In genomic region chr1:180571832-180572636, GRCh38 we compare ENCODE assay signal across 12 cellular contexts. TPM values are rescaled to one million over a fixed set of nuclear protein-coding genes. Genes with fewer than 3 reads are reported as not detected.
A peak's percentile ranks its signal among the peaks of the same experiment; 100 is the strongest.
DNase-seq lines count a peak whose midpoint lies in the region; ATAC-seq and TF ChIP-seq lines count a peak whose summit lies in the region.
"Had no signal": no experiment of that assay in that cellular context is flagged by ENCODE, and none has a peak within 500 bp of the region (broad histone marks: within the 10 kb centered on the region; RNA-seq: fewer than 3 reads in every experiment).

No MANE protein-coding gene starts in this region.

- CTCF ChIA-PET in activated CD4-positive, alpha-beta memory T cell treated with anti-CD3 and anti-CD28 coated beads for 36 hours (lab: Charles Lee): interaction anchor here (1.0 to 1.2 kb wide), 2 partner anchors 289 to 292 kb away, joined by 3 to 4 read pairs; no protein-coding TSS in a partner anchor
- CTCF ChIA-PET in activated CD4-positive, alpha-beta memory T cell treated with anti-CD3 and anti-CD28 coated beads, Interleukin-2, amount 10 ng/mL, durations not matched to agents 7 days and 5 days (lab: Charles Lee): no interaction called here

- H3K9me3 Mint-ChIP-seq in activated CD4-positive, alpha-beta memory T cell treated with anti-CD3 and anti-CD28 coated beads for 36 hours: no peaks in the 10 kb centered on the region
- H3K9me3 Mint-ChIP-seq in activated CD4-positive, alpha-beta memory T cell treated with anti-CD3 and anti-CD28 coated beads, Interleukin-2, amount 10 ng/mL, durations not matched to agents 7 days and 5 days: peaks cover 3% of the 10 kb centered on the region
- H3K9me3 Mint-ChIP-seq in T-helper 1 cell treated with Interleukin-12 subunit alpha and Interleukin-12 subunit beta and Interleukin-4 antibody, amounts not matched to agents 30 μg/mL and 1 μg/mL, for 36 hours: no peaks in the 10 kb centered on the region

- ATAC-seq in GM21526 (IDR thresholded peaks at IDR 0.05; ENCODE audit: low FRiP score, unreplicated experiment): no peak

- intact Hi-C loops in activated CD4-positive, alpha-beta memory T cell treated with anti-CD3 and anti-CD28 coated beads for 36 hours (cut with micrococcal nuclease): loop anchor here (1.0 to 5.0 kb wide), 6 partner anchors 13 to 689 kb away; partner anchors contain the start of genes ACBD6, TOR1AIP1 and XPR1

- H3K27me3 Mint-ChIP-seq in activated CD4-positive, alpha-beta memory T cell treated with anti-CD3 and anti-CD28 coated beads for 36 hours: peaks cover 20% of the 10 kb centered on the region
- H3K27me3 Mint-ChIP-seq in activated CD4-positive, alpha-beta memory T cell treated with anti-CD3 and anti-CD28 coated beads, Interleukin-2, amount 10 ng/mL, durations not matched to agents 7 days and 5 days: peaks cover 11% of the 10 kb centered on the region
- peaks cover 11% of the 10 kb centered on the region for H3K27me3 Mint-ChIP-seq in T-helper 1 cell treated with Interleukin-12 subunit alpha and Interleukin-12 subunit beta and Interleukin-4 antibody, amounts not matched to agents 30 μg/mL and 1 μg/mL, for 36 hours (ENCODE audit: low read depth)

- no peaks in the 10 kb centered on the region for H3K36me3 Mint-ChIP-seq in activated CD4-positive, alpha-beta memory T cell treated with anti-CD3 and anti-CD28 coated beads for 36 hours
- no peaks in the 10 kb centered on the region for H3K36me3 Mint-ChIP-seq in activated CD4-positive, alpha-beta memory T cell treated with anti-CD3 and anti-CD28 coated beads, Interleukin-2, amount 10 ng/mL, durations not matched to agents 7 days and 5 days (ENCODE audit: low read depth)
- no peaks in the 10 kb centered on the region for H3K36me3 Mint-ChIP-seq in T-helper 1 cell treated with Interleukin-12 subunit alpha and Interleukin-12 subunit beta and Interleukin-4 antibody, amounts not matched to agents 30 μg/mL and 1 μg/mL, for 36 hours (ENCODE audit: low read depth)

- peaks cover 22% of the 10 kb centered on the region for H3K4me1 Mint-ChIP-seq in activated CD4-positive, alpha-beta memory T cell treated with anti-CD3 and anti-CD28 coated beads for 36 hours (ENCODE audit: low read depth)
- peaks cover 22% of the 10 kb centered on the region for H3K4me1 Mint-ChIP-seq in activated CD4-positive, alpha-beta memory T cell treated with anti-CD3 and anti-CD28 coated beads, Interleukin-2, amount 10 ng/mL, durations not matched to agents 7 days and 5 days
- H3K4me1 Mint-ChIP-seq in T-helper 1 cell treated with Interleukin-12 subunit alpha and Interleukin-12 subunit beta and Interleukin-4 antibody, amounts not matched to agents 30 μg/mL and 1 μg/mL, for 36 hours (ENCODE audit: low read depth): peaks cover 13% of the 10 kb centered on the region

- peak overlapping the region; percentile 48 for H3K27ac Mint-ChIP-seq in activated CD4-positive, alpha-beta memory T cell treated with anti-CD3 and anti-CD28 coated beads for 36 hours
- no peak overlapping the region for H3K27ac Mint-ChIP-seq in activated CD4-positive, alpha-beta memory T cell treated with anti-CD3 and anti-CD28 coated beads, Interleukin-2, amount 10 ng/mL, durations not matched to agents 7 days and 5 days
- H3K27ac Mint-ChIP-seq in T-helper 1 cell treated with Interleukin-12 subunit alpha and Interleukin-12 subunit beta and Interleukin-4 antibody, amounts not matched to agents 30 μg/mL and 1 μg/mL, for 36 hours: peak overlapping the region; percentile 65

- DNase-seq in activated CD4-positive, alpha-beta memory T cell treated with anti-CD3 and anti-CD28 coated beads for 36 hours: peak; percentile 77
- no peak for DNase-seq in activated CD4-positive, alpha-beta memory T cell treated with anti-CD3 and anti-CD28 coated beads, Interleukin-2, amount 10 ng/mL, durations not matched to agents 7 days and 5 days
- DNase-seq in fibroblast of mammary gland (ENCODE audit: low read depth) (peak; percentile 26), glomerular visceral epithelial cell (ENCODE audit: extremely low spot score) (no peak), SIG-M5 (lab: John Stamatoyannopoulos, UW) (no peak)
- DNase-seq in stimulated activated CD8-positive, alpha-beta memory T cell treated with anti-CD3 and anti-CD28 coated beads, Interleukin-7, amount 100 ng/mL, for 48 hours (ENCODE audit: extremely low read depth in 1 of 2, low read depth in 1 of 2): peak; percentile 11 to 57
- DNase-seq: colonic mucosa, MM.1S, spleen had no signal

- H3K4me3 ChIP-seq in fibroblast of mammary gland (ENCODE audit: control insufficient read depth, low read depth, low read length): no peak overlapping the region
- H3K4me3 ChIP-seq: colonic mucosa, hepatocyte, spleen had no signal

- no peak for TF ChIP-seq CTCF in fibroblast of mammary gland (conservative IDR thresholded peaks at IDR 0.05; ENCODE audit: control insufficient read depth, insufficient read depth, low read depth, low read length)

- POLR2A ChIA-PET in activated CD4-positive, alpha-beta memory T cell treated with anti-CD3 and anti-CD28 coated beads for 36 hours (lab: Charles Lee): interaction anchor here (1.7 kb wide), 1 partner anchor 14 kb away, joined by 5 read pairs; no protein-coding TSS in a partner anchor
- POLR2A ChIA-PET in activated CD4-positive, alpha-beta memory T cell treated with anti-CD3 and anti-CD28 coated beads, Interleukin-2, amount 10 ng/mL, durations not matched to agents 7 days and 5 days (lab: Charles Lee): interaction anchor here (0.9 to 1.3 kb wide), 2 partner anchors 14 to 80 kb away, joined by 3 read pairs; no protein-coding TSS in a partner anchor

- H3K4me3 Mint-ChIP-seq in activated CD4-positive, alpha-beta memory T cell treated with anti-CD3 and anti-CD28 coated beads for 36 hours: peak overlapping the region; percentile 17
- no peak overlapping the region for H3K4me3 Mint-ChIP-seq in activated CD4-positive, alpha-beta memory T cell treated with anti-CD3 and anti-CD28 coated beads, Interleukin-2, amount 10 ng/mL, durations not matched to agents 7 days and 5 days
- no peak overlapping the region for H3K4me3 Mint-ChIP-seq in T-helper 1 cell treated with Interleukin-12 subunit alpha and Interleukin-12 subunit beta and Interleukin-4 antibody, amounts not matched to agents 30 μg/mL and 1 μg/mL, for 36 hours

RNA-seq across cellular contexts. Expression of gene OVAAL, which starts 13.3 kb away (rescaled TPM):
- total RNA-seq in activated CD4-positive, alpha-beta memory T cell treated with anti-CD3 and anti-CD28 coated beads for 36 hours: not detected
- not detected for total RNA-seq in activated CD4-positive, alpha-beta memory T cell treated with anti-CD3 and anti-CD28 coated beads, Interleukin-2, amount 10 ng/mL, durations not matched to agents 7 days and 5 days
- total RNA-seq: colonic mucosa, hepatocyte, spleen had no signal

RNA-seq across cellular contexts. Expression of gene XPR1, which starts 59.8 kb away (rescaled TPM):
- total RNA-seq in activated CD4-positive, alpha-beta memory T cell treated with anti-CD3 and anti-CD28 coated beads for 36 hours: 10 to 100 TPM; 17.9 to 18.4 TPM
- 10 to 100 TPM; 19.9 to 20.5 TPM for total RNA-seq in activated CD4-positive, alpha-beta memory T cell treated with anti-CD3 and anti-CD28 coated beads, Interleukin-2, amount 10 ng/mL, durations not matched to agents 7 days and 5 days

Comparison
In these comparisons a context has a peak if more than half of its experiments do, and no peak if none do; other contexts are left out.
1. DNase-seq: peak in activated CD4-positive, alpha-beta memory T cell treated with anti-CD3 and anti-CD28 coated beads for 36 hours (single experiment), fibroblast of mammary gland (single experiment) and stimulated activated CD8-positive, alpha-beta memory T cell treated with anti-CD3 and anti-CD28 coated beads, Interleukin-7, amount 100 ng/mL, for 48 hours (2 of 2); none in activated CD4-positive, alpha-beta memory T cell treated with anti-CD3 and anti-CD28 coated beads, Interleukin-2, amount 10 ng/mL, durations not matched to agents 7 days and 5 days (single experiment), glomerular visceral epithelial cell (single experiment) and SIG-M5 (single experiment).